In genomic region chr19:11464333-11465265, GRCh38 we compare ENCODE assay signal across 22 cellular contexts. TPM values are rescaled to one million over a fixed set of nuclear protein-coding genes. Genes with fewer than 3 reads are reported as not detected.
"Had no signal": no experiment of that assay in that cellular context is flagged by ENCODE, and none has a peak within 500 bp of the region (broad histone marks: within the 10 kb centered on the region; RNA-seq: fewer than 3 reads in every experiment).

No MANE protein-coding gene starts in this region.

- H3K4me3 Mint-ChIP-seq: neural crest cell; stimulated activated memory B cell treated with anti-CD40 and anti-IgM and Interleukin-4, amounts not matched to agents 10 μg/mL and 1 μg/mL and 100 μg/mL, for 72 hours had no signal

- H3K36me3 Mint-ChIP-seq: activated naive CD4-positive, alpha-beta T cell treated with anti-CD3 and anti-CD28 coated beads, Interleukin-2, amount 50 U/mL, for 72 hours; stimulated activated memory B cell treated with anti-CD40 and anti-IgM and Interleukin-4, amounts not matched to agents 10 μg/mL and 1 μg/mL and 100 μg/mL, for 72 hours had no signal

- H3K4me1 ChIP-seq: adrenal gland, heart right ventricle, left ventricle myocardium inferior, psoas muscle had no signal

- H3K27ac ChIP-seq: adrenal gland, esophagus squamous epithelium, heart right ventricle, left ventricle myocardium inferior, psoas muscle, skin epidermis, VCaP had no signal

- DNase-seq: activated CD4-positive, alpha-beta T cell treated with anti-CD3 and anti-CD28 coated beads, Interleukin-2, amount 50 U/mL, for 4 hours; activated CD4-positive, CD25-positive, alpha-beta regulatory T cell treated with anti-CD3 and anti-CD28 coated beads, Interleukin-2, amount 50 U/mL, for 72 hours; activated gamma-delta T cell treated with Interleukin-2 at 50 U/mL for 16 hours; adrenal gland; effector CD8-positive, alpha-beta T cell; esophagus squamous epithelium; heart right ventricle; kidney glomerular epithelial cell; left ventricle myocardium inferior; mammary epithelial cell; psoas muscle; right cardiac atrium; stimulated activated CD4-positive, alpha-beta T cell treated with anti-CD3 and anti-CD28 coated beads, Interleukin-2, amount 100 ng/mL, for 48 hours; T-helper 2 cell had no signal

- H3K9me3 ChIP-seq: adrenal gland, esophagus squamous epithelium, heart right ventricle, left ventricle myocardium inferior, psoas muscle had no signal

- H3K4me1 Mint-ChIP-seq: stimulated activated memory B cell treated with anti-CD40 and anti-IgM and Interleukin-4, amounts not matched to agents 10 μg/mL and 1 μg/mL and 100 μg/mL, for 72 hours had no signal

- H3K27ac Mint-ChIP-seq: activated naive CD4-positive, alpha-beta T cell treated with anti-CD3 and anti-CD28 coated beads, Interleukin-2, amount 50 U/mL, for 72 hours; stimulated activated memory B cell treated with anti-CD40 and anti-IgM and Interleukin-4, amounts not matched to agents 10 μg/mL and 1 μg/mL and 100 μg/mL, for 72 hours had no signal

- H3K4me3 ChIP-seq: adrenal gland, esophagus squamous epithelium, heart right ventricle, left ventricle myocardium inferior, psoas muscle, skin epidermis had no signal

- ATAC-seq: heart right ventricle; psoas muscle; stimulated activated memory B cell treated with anti-CD40 and anti-IgM and Interleukin-4, amounts not matched to agents 10 μg/mL and 1 μg/mL and 100 μg/mL, for 72 hours had no signal

- H3K27me3 ChIP-seq: adrenal gland had no signal

- H3K9me3 Mint-ChIP-seq: activated naive CD4-positive, alpha-beta T cell treated with anti-CD3 and anti-CD28 coated beads, Interleukin-2, amount 50 U/mL, for 72 hours; neural crest cell; stimulated activated memory B cell treated with anti-CD40 and anti-IgM and Interleukin-4, amounts not matched to agents 10 μg/mL and 1 μg/mL and 100 μg/mL, for 72 hours had no signal

- H3K36me3 ChIP-seq: adrenal gland, esophagus squamous epithelium, heart right ventricle, left ventricle myocardium inferior had no signal

RNA-seq across cellular contexts. Expression of gene ELAVL3, which starts 16.2 kb away (rescaled TPM):
- total RNA-seq: activated CD8-positive, alpha-beta memory T cell treated with anti-CD3 and anti-CD28 coated beads for 36 hours; activated naive CD4-positive, alpha-beta T cell treated with anti-CD3 and anti-CD28 coated beads, Interleukin-2, amount 50 U/mL, for 72 hours; esophagus squamous epithelium; mammary epithelial cell; mononuclear cell; osteocyte; psoas muscle; right cardiac atrium had no signal
- polyA plus RNA-seq: mammary epithelial cell had no signal

RNA-seq across cellular contexts. Expression of gene ODAD3, which starts 29.7 kb away (rescaled TPM):
- total RNA-seq: mononuclear cell, osteocyte had no signal

RNA-seq across cellular contexts. Expression of gene RGL3, which starts 45.5 kb away (rescaled TPM):
- total RNA-seq: activated CD8-positive, alpha-beta memory T cell treated with anti-CD3 and anti-CD28 coated beads for 36 hours; activated naive CD4-positive, alpha-beta T cell treated with anti-CD3 and anti-CD28 coated beads, Interleukin-2, amount 50 U/mL, for 72 hours; mononuclear cell had no signal
